In the genomic region with DNA sequence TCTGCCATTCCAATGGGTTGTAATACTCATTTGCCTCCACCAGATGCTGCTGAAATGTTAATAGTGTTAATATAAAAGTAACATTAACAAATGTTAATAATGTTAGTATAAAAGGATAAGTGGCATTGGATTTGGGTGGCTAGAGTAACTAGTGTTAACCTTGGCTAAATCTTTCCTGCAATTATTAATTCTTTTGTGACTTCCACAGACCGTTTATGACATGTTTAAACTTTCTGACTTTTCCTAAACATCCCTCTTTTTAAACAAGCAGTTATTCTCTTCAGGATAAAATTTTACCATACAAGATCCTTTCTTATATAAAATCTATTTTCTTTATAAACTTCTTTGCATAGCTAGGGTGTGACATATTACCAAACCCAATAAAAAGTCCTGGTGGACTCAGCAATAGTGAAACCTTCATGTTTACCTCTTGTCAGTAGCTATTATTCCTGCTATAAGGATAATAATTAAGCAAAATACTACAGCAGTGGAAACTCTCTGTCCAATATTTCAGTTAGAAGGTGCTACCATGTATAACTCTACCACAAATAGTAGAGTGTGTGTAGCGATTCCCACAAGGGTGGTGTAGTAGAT, we compare ENCODE assay signal across 26 cellular contexts.
"Had no signal": no experiment of that assay in that cellular context is flagged by ENCODE, and none has a peak within 500 bp of the region (broad histone marks: within the 10 kb centered on the region; RNA-seq: fewer than 3 reads in every experiment).

No MANE protein-coding gene starts in this region.

- H3K27me3 ChIP-seq: brain microvascular endothelial cell, heart left ventricle, pancreas, spleen, tibial nerve had no signal

- DNase-seq: activated CD4-positive, alpha-beta T cell treated with anti-CD3 and anti-CD28 coated beads for 48 hours; activated CD4-positive, alpha-beta T cell treated with anti-CD3 and anti-CD28 coated beads, Interleukin-2, amount 50 U/mL, for 48 hours; activated CD8-positive, alpha-beta memory T cell treated with anti-CD3 and anti-CD28 coated beads, Interleukin-2, amount 50 U/mL, for 4 hours; activated gamma-delta T cell; activated naive CD4-positive, alpha-beta T cell treated with anti-CD3 and anti-CD28 coated beads, Interleukin-2, amount 10 ng/mL, durations not matched to agents 7 days and 5 days; activated T-cell treated with anti-CD3 and anti-CD28 coated beads, Interleukin-2, amount 50 U/mL, for 1 hour; amniotic stem cell; brain microvascular endothelial cell; cortex of kidney; effector memory CD8-positive, alpha-beta T cell; foreskin fibroblast; heart left ventricle; hypothalamus; immature natural killer cell; kidney; left colon; mammary epithelial cell; naive B cell; nephron progenitor cell; pancreas; psoas muscle; spleen; stimulated activated naive CD4-positive, alpha-beta T cell had no signal

- ATAC-seq: effector memory CD8-positive, alpha-beta T cell; esophagus mucosa; heart left ventricle; left colon; pancreas; psoas muscle had no signal

- H3K4me3 ChIP-seq: heart left ventricle, pancreas, psoas muscle, spleen, tibial nerve had no signal

- H3K4me1 ChIP-seq: heart left ventricle, pancreas, psoas muscle, spleen, tibial nerve had no signal

- H3K36me3 ChIP-seq: brain microvascular endothelial cell had no signal

- H3K27ac ChIP-seq: brain microvascular endothelial cell, heart left ventricle, pancreas, psoas muscle, spleen, tibial nerve, VCaP had no signal
